31 cellular contexts compared by ENCODE assay signal in genomic region chr5:14551211-14551610, GRCh38.
"Had no signal": no experiment of that assay in that cellular context is flagged by ENCODE, and none has a peak within 500 bp of the region (broad histone marks: within the 10 kb centered on the region; RNA-seq: fewer than 3 reads in every experiment).

No MANE protein-coding gene starts in this region.

- H3K36me3 ChIP-seq: esophagus squamous epithelium, heart right ventricle, left ventricle myocardium inferior, ovary, prostate gland, sigmoid colon, upper lobe of left lung, vagina had no signal

- H3K27me3 ChIP-seq: ovary, sigmoid colon, upper lobe of left lung, vagina had no signal

- H3K9me3 ChIP-seq: esophagus squamous epithelium, prostate gland, upper lobe of left lung, vagina had no signal

- H3K4me2 ChIP-seq: smooth muscle cell had no signal

- H3K4me1 ChIP-seq: esophagus squamous epithelium, left ventricle myocardium inferior, prostate gland, sigmoid colon, upper lobe of left lung, vagina had no signal

- ATAC-seq: activated naive CD4-positive, alpha-beta T cell treated with anti-CD3 and anti-CD28 coated beads, Interleukin-2, amount 50 U/mL, for 72 hours; activated T-helper 17 cell treated with anti-CD3 and anti-CD28 coated beads, Interleukin-2, amount 50 U/mL, for 72 hours; stimulated activated memory B cell treated with anti-CD40 and anti-IgM and Interleukin-4, amounts not matched to agents 10 μg/mL and 1 μg/mL and 100 μg/mL, for 72 hours; stimulated activated naive CD8-positive, alpha-beta T cell treated with anti-CD3 and anti-CD28 coated beads, Interleukin-15, amount 100 ng/mL, for 72 hours; WTC11 had no signal

- H3K27ac ChIP-seq: epithelial cell of prostate, esophagus squamous epithelium, heart right ventricle, left ventricle myocardium inferior, ovary, prostate gland, sigmoid colon, upper lobe of left lung, vagina had no signal

- DNase-seq: activated CD4-positive, alpha-beta memory T cell treated with anti-CD3 and anti-CD28 coated beads, Interleukin-2, amount 10 ng/mL, durations not matched to agents 7 days and 5 days; activated CD4-positive, alpha-beta T cell treated with anti-CD3 and anti-CD28 coated beads for 1 hour; activated CD4-positive, alpha-beta T cell treated with anti-CD3 and anti-CD28 coated beads, Interleukin-2, amount 10 ng/mL, durations not matched to agents 7 days and 5 days; activated CD8-positive, alpha-beta memory T cell treated with anti-CD3 and anti-CD28 coated beads, Interleukin-2, amount 50 U/mL, for 48 hours; activated T-cell treated with anti-CD3 and anti-CD28 coated beads, Interleukin-2, amount 50 U/mL, for 24 hours; anterior cingulate cortex; effector CD8-positive, alpha-beta T cell; esophagus squamous epithelium; foreskin melanocyte; heart right ventricle; left ventricle myocardium inferior; mesendoderm; ovary; retina; sigmoid colon; stimulated activated CD4-positive, alpha-beta T cell treated with anti-CD3 and anti-CD28 coated beads, Interleukin-1b, Interleukin-23, amount 100 ng/mL, for 48 hours; stimulated activated CD4-positive, alpha-beta T cell treated with anti-CD3 and anti-CD28 coated beads, Interleukin-4, amount 100 ng/mL, for 4 hours; stimulated activated CD8-positive, alpha-beta memory T cell treated with anti-CD3 and anti-CD28 coated beads, Interleukin-4, amount 100 ng/mL, for 48 hours; stimulated activated naive CD8-positive, alpha-beta T cell treated with anti-CD3 and anti-CD28 coated beads, Interleukin-15, amount 100 ng/mL, for 72 hours; substantia nigra; T-helper 2 cell; upper lobe of left lung had no signal

- H3K4me3 ChIP-seq: esophagus squamous epithelium, heart right ventricle, left ventricle myocardium inferior, lung, ovary, prostate gland, sigmoid colon, smooth muscle cell, upper lobe of left lung, vagina had no signal
